Comparison of ENCODE assay signal across 35 cellular contexts in genomic region chr12:63010698-63011097, GRCh38.
"Had no signal": no experiment of that assay in that cellular context is flagged by ENCODE, and none has a peak within 500 bp of the region (broad histone marks: within the 10 kb centered on the region; RNA-seq: fewer than 3 reads in every experiment).

No MANE protein-coding gene starts in this region.

- H3K27me3 Mint-ChIP-seq: activated naive CD4-positive, alpha-beta T cell treated with anti-CD3 and anti-CD28 coated beads, Interleukin-2, amount 10 ng/mL, durations not matched to agents 7 days and 5 days; activated naive CD8-positive, alpha-beta T cell treated with anti-CD3 and anti-CD28 coated beads, Interleukin-2, amount 50 U/mL, for 24 hours; activated T-helper 17 cell treated with anti-CD3 and anti-CD28 coated beads, Interleukin-2, amount 50 U/mL, for 72 hours; central memory CD8-positive, alpha-beta T cell had no signal

- H3K27ac Mint-ChIP-seq: activated naive CD4-positive, alpha-beta T cell treated with anti-CD3 and anti-CD28 coated beads for 36 hours; activated naive CD4-positive, alpha-beta T cell treated with anti-CD3 and anti-CD28 coated beads, Interleukin-2, amount 10 ng/mL, durations not matched to agents 7 days and 5 days; activated naive CD4-positive, alpha-beta T cell treated with anti-CD3 and anti-CD28 coated beads, Interleukin-2, amount 50 U/mL, for 24 hours; activated naive CD4-positive, alpha-beta T cell treated with anti-CD3 and anti-CD28 coated beads, Interleukin-2, amount 50 U/mL, for 72 hours; activated naive CD8-positive, alpha-beta T cell; activated naive CD8-positive, alpha-beta T cell treated with anti-CD3 and anti-CD28 coated beads for 36 hours; activated naive CD8-positive, alpha-beta T cell treated with anti-CD3 and anti-CD28 coated beads, Interleukin-2, amount 10 ng/mL, durations not matched to agents 7 days and 5 days; activated naive CD8-positive, alpha-beta T cell treated with anti-CD3 and anti-CD28 coated beads, Interleukin-2, amount 50 U/mL, for 24 hours; activated T-cell treated with anti-CD3 and anti-CD28 coated beads, Interleukin-2, amount 50 U/mL, for 24 hours; activated T-cell treated with anti-CD3 and anti-CD28 coated beads, Interleukin-2, amount 50 U/mL, for 72 hours; activated T-helper 1 cell treated with anti-CD3 and anti-CD28 coated beads, Interleukin-12 subunit alpha, Interleukin-12 subunit beta, Interleukin-2, Interleukin-4 antibody, amounts not matched to agents 30 ng/mL and 10 ng/mL and 1 ng/mL, durations not matched to agents 14 hours and 24 hours and 36 hours; activated T-helper 17 cell treated with anti-CD3 and anti-CD28 coated beads, Interleukin-2, amount 50 U/mL, for 72 hours; activated T-helper 2 cell treated with anti-CD3 and anti-CD28 coated beads, Interferon-gamma antibody, Interleukin-2, Interleukin-4, amounts not matched to agents 10 μg/mL and 5 μg/mL and 100 μg/mL, durations not matched to agents 14 hours and 24 hours and 36 hours; brain had no signal

- H3K4me3 Mint-ChIP-seq: activated naive CD4-positive, alpha-beta T cell treated with anti-CD3 and anti-CD28 coated beads for 36 hours; activated naive CD4-positive, alpha-beta T cell treated with anti-CD3 and anti-CD28 coated beads, Interleukin-2, amount 10 ng/mL, durations not matched to agents 7 days and 5 days; activated naive CD4-positive, alpha-beta T cell treated with anti-CD3 and anti-CD28 coated beads, Interleukin-2, amount 50 U/mL, for 24 hours; activated naive CD8-positive, alpha-beta T cell; activated naive CD8-positive, alpha-beta T cell treated with anti-CD3 and anti-CD28 coated beads for 36 hours; activated naive CD8-positive, alpha-beta T cell treated with anti-CD3 and anti-CD28 coated beads, Interleukin-2, amount 10 ng/mL, durations not matched to agents 7 days and 5 days; activated naive CD8-positive, alpha-beta T cell treated with anti-CD3 and anti-CD28 coated beads, Interleukin-2, amount 50 U/mL, for 24 hours; activated T-cell treated with anti-CD3 and anti-CD28 coated beads, Interleukin-2, amount 50 U/mL, for 24 hours; activated T-cell treated with anti-CD3 and anti-CD28 coated beads, Interleukin-2, amount 50 U/mL, for 4 hours; activated T-cell treated with anti-CD3 and anti-CD28 coated beads, Interleukin-2, amount 50 U/mL, for 72 hours; activated T-helper 1 cell treated with anti-CD3 and anti-CD28 coated beads, Interleukin-12 subunit alpha, Interleukin-12 subunit beta, Interleukin-2, Interleukin-4 antibody, amounts not matched to agents 30 ng/mL and 10 ng/mL and 1 ng/mL, durations not matched to agents 14 hours and 24 hours and 36 hours; activated T-helper 17 cell treated with anti-CD3 and anti-CD28 coated beads, Interleukin-2, amount 50 U/mL, for 72 hours; brain; central memory CD8-positive, alpha-beta T cell had no signal

- DNase-seq: activated effector memory CD4-positive, alpha-beta T cell treated with anti-CD3 and anti-CD28 coated beads, Interleukin-2, amount 50 U/mL, for 16 hours; activated effector memory CD4-positive, alpha-beta T cell treated with Interleukin-2 at 50 U/mL for 16 hours; activated gamma-delta T cell; activated gamma-delta T cell treated with Interleukin-2 at 50 U/mL for 16 hours; activated naive CD4-positive, alpha-beta T cell; activated naive CD4-positive, alpha-beta T cell treated with anti-CD3 and anti-CD28 coated beads for 36 hours; activated naive CD4-positive, alpha-beta T cell treated with anti-CD3 and anti-CD28 coated beads, Interleukin-2, amount 10 ng/mL, durations not matched to agents 7 days and 5 days; activated naive CD4-positive, alpha-beta T cell treated with anti-CD3 and anti-CD28 coated beads, Interleukin-2, amount 50 U/mL, for 16 hours; activated naive CD4-positive, alpha-beta T cell treated with Interleukin-2 at 50 U/mL for 16 hours; activated naive CD8-positive, alpha-beta T cell treated with anti-CD3 and anti-CD28 coated beads for 36 hours; activated naive CD8-positive, alpha-beta T cell treated with anti-CD3 and anti-CD28 coated beads, Interleukin-2, amount 10 ng/mL, durations not matched to agents 7 days and 5 days; activated naive CD8-positive, alpha-beta T cell treated with anti-CD3 and anti-CD28 coated beads, Interleukin-2, amount 50 U/mL, for 24 hours; activated T-cell treated with anti-CD3 and anti-CD28 coated beads, Interleukin-2, amount 50 U/mL, for 1 hour; activated T-cell treated with anti-CD3 and anti-CD28 coated beads, Interleukin-2, amount 50 U/mL, for 24 hours; activated T-cell treated with anti-CD3 and anti-CD28 coated beads, Interleukin-2, amount 50 U/mL, for 4 hours; activated T-cell treated with anti-CD3 and anti-CD28 coated beads, Interleukin-2, amount 50 U/mL, for 48 hours; activated T-cell treated with anti-CD3 and anti-CD28 coated beads, Interleukin-2, amount 50 U/mL, for 72 hours; adrenal gland; amniotic stem cell; amygdala; anterior cingulate cortex; aorta; body of pancreas; brain microvascular endothelial cell; caudate nucleus; central memory CD4-positive, alpha-beta T cell; cerebellar nuclear complex had no signal

- ATAC-seq: activated naive CD4-positive, alpha-beta T cell treated with anti-CD3 and anti-CD28 coated beads, Interleukin-2, amount 50 U/mL, for 72 hours; activated naive CD8-positive, alpha-beta T cell treated with anti-CD3 and anti-CD28 coated beads, Interleukin-2, amount 50 U/mL, for 24 hours; activated T-cell treated with anti-CD3 and anti-CD28 coated beads, Interleukin-2, amount 50 U/mL, for 4 hours; activated T-cell treated with anti-CD3 and anti-CD28 coated beads, Interleukin-2, amount 50 U/mL, for 72 hours; activated T-helper 17 cell treated with anti-CD3 and anti-CD28 coated beads, Interleukin-2, amount 50 U/mL, for 72 hours; body of pancreas had no signal

- H3K9me3 Mint-ChIP-seq: activated naive CD4-positive, alpha-beta T cell treated with anti-CD3 and anti-CD28 coated beads for 36 hours; activated naive CD4-positive, alpha-beta T cell treated with anti-CD3 and anti-CD28 coated beads, Interleukin-2, amount 10 ng/mL, durations not matched to agents 7 days and 5 days; activated naive CD4-positive, alpha-beta T cell treated with anti-CD3 and anti-CD28 coated beads, Interleukin-2, amount 50 U/mL, for 24 hours; activated naive CD4-positive, alpha-beta T cell treated with anti-CD3 and anti-CD28 coated beads, Interleukin-2, amount 50 U/mL, for 72 hours; activated naive CD8-positive, alpha-beta T cell treated with anti-CD3 and anti-CD28 coated beads for 36 hours; activated naive CD8-positive, alpha-beta T cell treated with anti-CD3 and anti-CD28 coated beads, Interleukin-2, amount 10 ng/mL, durations not matched to agents 7 days and 5 days; activated naive CD8-positive, alpha-beta T cell treated with anti-CD3 and anti-CD28 coated beads, Interleukin-2, amount 50 U/mL, for 24 hours; activated T-cell treated with anti-CD3 and anti-CD28 coated beads, Interleukin-2, amount 50 U/mL, for 24 hours; activated T-cell treated with anti-CD3 and anti-CD28 coated beads, Interleukin-2, amount 50 U/mL, for 4 hours; activated T-helper 1 cell treated with anti-CD3 and anti-CD28 coated beads, Interleukin-12 subunit alpha, Interleukin-12 subunit beta, Interleukin-2, Interleukin-4 antibody, amounts not matched to agents 30 ng/mL and 10 ng/mL and 1 ng/mL, durations not matched to agents 14 hours and 24 hours and 36 hours; activated T-helper 17 cell treated with anti-CD3 and anti-CD28 coated beads, Interleukin-2, amount 50 U/mL, for 72 hours; activated T-helper 2 cell treated with anti-CD3 and anti-CD28 coated beads, Interferon-gamma antibody, Interleukin-2, Interleukin-4, amounts not matched to agents 10 μg/mL and 5 μg/mL and 100 μg/mL, durations not matched to agents 14 hours and 24 hours and 36 hours; brain; central memory CD8-positive, alpha-beta T cell had no signal

- H3K4me1 Mint-ChIP-seq: activated naive CD4-positive, alpha-beta T cell treated with anti-CD3 and anti-CD28 coated beads, Interleukin-2, amount 10 ng/mL, durations not matched to agents 7 days and 5 days; activated naive CD4-positive, alpha-beta T cell treated with anti-CD3 and anti-CD28 coated beads, Interleukin-2, amount 50 U/mL, for 24 hours; activated naive CD8-positive, alpha-beta T cell treated with anti-CD3 and anti-CD28 coated beads for 36 hours; activated naive CD8-positive, alpha-beta T cell treated with anti-CD3 and anti-CD28 coated beads, Interleukin-2, amount 10 ng/mL, durations not matched to agents 7 days and 5 days; activated naive CD8-positive, alpha-beta T cell treated with anti-CD3 and anti-CD28 coated beads, Interleukin-2, amount 50 U/mL, for 24 hours; activated T-helper 17 cell treated with anti-CD3 and anti-CD28 coated beads, Interleukin-2, amount 50 U/mL, for 72 hours; brain; central memory CD8-positive, alpha-beta T cell had no signal

- H3K36me3 Mint-ChIP-seq: activated naive CD4-positive, alpha-beta T cell treated with anti-CD3 and anti-CD28 coated beads, Interleukin-2, amount 10 ng/mL, durations not matched to agents 7 days and 5 days; activated naive CD4-positive, alpha-beta T cell treated with anti-CD3 and anti-CD28 coated beads, Interleukin-2, amount 50 U/mL, for 24 hours; activated naive CD4-positive, alpha-beta T cell treated with anti-CD3 and anti-CD28 coated beads, Interleukin-2, amount 50 U/mL, for 72 hours; activated naive CD8-positive, alpha-beta T cell; activated naive CD8-positive, alpha-beta T cell treated with anti-CD3 and anti-CD28 coated beads for 36 hours; activated naive CD8-positive, alpha-beta T cell treated with anti-CD3 and anti-CD28 coated beads, Interleukin-2, amount 10 ng/mL, durations not matched to agents 7 days and 5 days; brain had no signal
